ENCODE assay signal across 27 cellular contexts in the genomic region with DNA sequence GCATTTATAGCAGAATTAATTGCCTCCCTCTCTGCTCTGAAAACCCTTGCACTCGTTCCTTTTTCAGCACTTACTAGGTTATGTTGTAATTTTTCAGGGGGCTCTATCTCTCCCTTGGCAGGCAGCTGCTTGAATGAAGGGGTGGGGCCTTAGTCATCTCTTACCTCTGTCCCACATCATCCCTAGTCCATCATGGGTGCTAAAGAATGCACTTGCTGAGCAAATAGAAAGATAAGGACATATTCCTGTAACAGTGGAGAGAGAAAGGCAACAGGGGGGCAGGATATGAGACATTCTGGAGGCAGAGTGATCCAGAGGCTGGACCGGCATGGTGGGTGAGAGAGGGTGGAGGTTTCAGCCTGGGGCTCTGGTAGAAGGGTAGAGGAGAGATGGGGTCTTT.
"Had no signal": no experiment of that assay in that cellular context is flagged by ENCODE, and none has a peak within 500 bp of the region (broad histone marks: within the 10 kb centered on the region; RNA-seq: fewer than 3 reads in every experiment).

No MANE protein-coding gene starts in this region.

- H3K27ac ChIP-seq: colonic mucosa, spleen, testis, transverse colon, uterus, WERI-Rb-1 had no signal

- DNase-seq: activated CD4-positive, alpha-beta memory T cell treated with anti-CD3 and anti-CD28 coated beads for 36 hours; activated CD4-positive, alpha-beta T cell treated with anti-CD3 and anti-CD28 coated beads, Interleukin-2, amount 10 ng/mL, durations not matched to agents 24 days and 14 days; activated CD8-positive, alpha-beta memory T cell treated with anti-CD3 and anti-CD28 coated beads, Interleukin-2, amount 50 U/mL, for 48 hours; activated gamma-delta T cell; activated naive CD4-positive, alpha-beta T cell treated with anti-CD3 and anti-CD28 coated beads, Interleukin-2, amount 10 ng/mL, durations not matched to agents 7 days and 5 days; activated naive CD8-positive, alpha-beta T cell treated with anti-CD3 and anti-CD28 coated beads, Interleukin-2, amount 10 ng/mL, durations not matched to agents 7 days and 5 days; activated T-cell treated with anti-CD3 and anti-CD28 coated beads, Interleukin-2, amount 50 U/mL, for 24 hours; amygdala; colonic mucosa; effector memory CD4-positive, alpha-beta T cell; erythroblast; foreskin melanocyte; islet precursor cell; left colon; naive thymus-derived CD8-positive, alpha-beta T cell; occipital lobe; posterior cingulate gyrus; right cardiac atrium; spleen; stimulated activated naive CD4-positive, alpha-beta T cell treated with Interleukin-2 at 50 U/mL for 16 hours; T-helper 17 cell; T1000; testis; transverse colon; uterus; WERI-Rb-1 had no signal

- ATAC-seq: activated CD4-positive, CD25-positive, alpha-beta regulatory T cell treated with anti-CD3 and anti-CD28 coated beads, Interleukin-2, amount 50 U/mL, for 24 hours; left colon; naive thymus-derived CD8-positive, alpha-beta T cell; T-helper 17 cell had no signal

- H3K36me3 ChIP-seq: colonic mucosa, uterus, WERI-Rb-1 had no signal

- H3K27me3 ChIP-seq: colonic mucosa, spleen, testis, transverse colon, uterus had no signal

- H3K4me3 ChIP-seq: colonic mucosa, spleen, testis, transverse colon, uterus had no signal

- H3K9me3 ChIP-seq: testis, uterus had no signal

- H3K4me1 ChIP-seq: colonic mucosa, spleen, testis, transverse colon, uterus had no signal
